Comparison of ENCODE assay signal across 16 cellular contexts in genomic region chr12:123734268-123734667, GRCh38. TPM values are rescaled to one million over a fixed set of nuclear protein-coding genes. Genes with fewer than 3 reads are reported as not detected.
DNase-seq lines count a peak whose midpoint lies in the region; ATAC-seq and TF ChIP-seq lines count a peak whose summit lies in the region.
"Had no signal": no experiment of that assay in that cellular context is flagged by ENCODE, and none has a peak within 500 bp of the region (broad histone marks: within the 10 kb centered on the region; RNA-seq: fewer than 3 reads in every experiment).

No MANE protein-coding gene starts in this region.

- POLR2A ChIA-PET in T-cell (lab: Charles Lee), result no interaction called here

- no peaks in the 10 kb centered on the region for H3K27me3 Mint-ChIP-seq in activated T-cell treated with anti-CD3 and anti-CD28 coated beads, Interleukin-2, amount 50 U/mL, for 24 hours
- H3K27me3 Mint-ChIP-seq in activated T-cell treated with anti-CD3 and anti-CD28 coated beads, Interleukin-2, amount 50 U/mL, for 4 hours (ENCODE audit: low read depth), result no peaks in the 10 kb centered on the region
- no peaks in the 10 kb centered on the region for H3K27me3 Mint-ChIP-seq in activated T-helper 2 cell treated with anti-CD3 and anti-CD28 coated beads, Interferon-gamma antibody, Interleukin-2, Interleukin-4, amounts not matched to agents 10 μg/mL and 5 μg/mL and 100 μg/mL, durations not matched to agents 14 hours and 24 hours and 36 hours (ENCODE audit: low read depth)
- H3K27me3 Mint-ChIP-seq in T-cell (no peaks in the 10 kb centered on the region), CD14-positive monocyte (ENCODE audit: low read depth in 3 of 3) (no peaks in the 10 kb centered on the region)

- CTCF ChIA-PET in T-cell (lab: Charles Lee), result interaction anchor here in 1 of 2 donors (0.7 kb wide), 1 partner anchor 31 kb away, joined by 3 read pairs; no protein-coding TSS in a partner anchor

- DNase-seq in activated T-cell treated with anti-CD3 and anti-CD28 coated beads, Interleukin-2, amount 50 U/mL, for 24 hours, result no peak
- no peak for DNase-seq in activated T-cell treated with anti-CD3 and anti-CD28 coated beads, Interleukin-2, amount 50 U/mL, for 4 hours
- no peak for DNase-seq in activated T-helper 2 cell treated with anti-CD3 and anti-CD28 coated beads, Interferon-gamma antibody, Interleukin-2, Interleukin-4, amounts not matched to agents 10 μg/mL and 5 μg/mL and 100 μg/mL, durations not matched to agents 14 hours and 24 hours and 36 hours (ENCODE audit: low spot score)
- DNase-seq in mesenteric fat pad (ENCODE audit: low spot score) (peak; percentile 39), NCI-H187 treated with DMSO at 0.1 percent for 48 hours (lab: John Stamatoyannopoulos, UW) (no peak), T-cell (no peak), CD14-positive monocyte (ENCODE audit: low spot score) (no peak)
- DNase-seq: 8988T; Calu3; CD8-positive, alpha-beta T cell; DMS79 treated with DMSO at 0.1 percent for 48 hours; GF-D8; GOT3; H7; HFFc6 had no signal

- peaks cover 95% of the 10 kb centered on the region for H3K36me3 Mint-ChIP-seq in activated T-cell treated with anti-CD3 and anti-CD28 coated beads, Interleukin-2, amount 50 U/mL, for 24 hours (ENCODE audit: low read depth)
- peaks cover 70% of the 10 kb centered on the region for H3K36me3 Mint-ChIP-seq in activated T-cell treated with anti-CD3 and anti-CD28 coated beads, Interleukin-2, amount 50 U/mL, for 4 hours (ENCODE audit: insufficient read depth)
- H3K36me3 Mint-ChIP-seq in activated T-helper 2 cell treated with anti-CD3 and anti-CD28 coated beads, Interferon-gamma antibody, Interleukin-2, Interleukin-4, amounts not matched to agents 10 μg/mL and 5 μg/mL and 100 μg/mL, durations not matched to agents 14 hours and 24 hours and 36 hours (ENCODE audit: low read depth), result peaks cover 87% of the 10 kb centered on the region
- H3K36me3 Mint-ChIP-seq in T-cell (peaks cover 72% of the 10 kb centered on the region), CD14-positive monocyte (peaks cover 75 to 94% of the 10 kb centered on the region in 2 donors)

- no peak overlapping the region for H3K4me3 Mint-ChIP-seq in activated T-cell treated with anti-CD3 and anti-CD28 coated beads, Interleukin-2, amount 50 U/mL, for 24 hours
- H3K4me3 Mint-ChIP-seq in activated T-cell treated with anti-CD3 and anti-CD28 coated beads, Interleukin-2, amount 50 U/mL, for 4 hours, result no peak overlapping the region
- H3K4me3 Mint-ChIP-seq in activated T-helper 2 cell treated with anti-CD3 and anti-CD28 coated beads, Interferon-gamma antibody, Interleukin-2, Interleukin-4, amounts not matched to agents 10 μg/mL and 5 μg/mL and 100 μg/mL, durations not matched to agents 14 hours and 24 hours and 36 hours (ENCODE audit: low read depth), result no peak overlapping the region
- H3K4me3 Mint-ChIP-seq in T-cell, result no peak overlapping the region
- H3K4me3 Mint-ChIP-seq in CD14-positive monocyte, result no peak overlapping the region
- H3K4me3 Mint-ChIP-seq: CD8-positive, alpha-beta T cell; HFFc6 had no signal

- intact Hi-C loops in activated T-helper 2 cell treated with anti-CD3 and anti-CD28 coated beads, Interferon-gamma antibody, Interleukin-2, Interleukin-4, amounts not matched to agents 10 μg/mL and 5 μg/mL and 100 μg/mL, durations not matched to agents 14 hours and 24 hours and 36 hours (cut with micrococcal nuclease), result no loop called here
- intact Hi-C loops in CD14-positive monocyte (cut with micrococcal nuclease), result no loop called here

- no peak for TF ChIP-seq CTCF in CD14-positive monocyte (IDR thresholded peaks at IDR 0.05)

- H3K4me1 Mint-ChIP-seq in activated T-cell treated with anti-CD3 and anti-CD28 coated beads, Interleukin-2, amount 50 U/mL, for 24 hours (ENCODE audit: low read depth), result peaks cover 47% of the 10 kb centered on the region
- peaks cover 10% of the 10 kb centered on the region for H3K4me1 Mint-ChIP-seq in activated T-cell treated with anti-CD3 and anti-CD28 coated beads, Interleukin-2, amount 50 U/mL, for 4 hours (ENCODE audit: low read depth)
- peaks cover 17% of the 10 kb centered on the region for H3K4me1 Mint-ChIP-seq in activated T-helper 2 cell treated with anti-CD3 and anti-CD28 coated beads, Interferon-gamma antibody, Interleukin-2, Interleukin-4, amounts not matched to agents 10 μg/mL and 5 μg/mL and 100 μg/mL, durations not matched to agents 14 hours and 24 hours and 36 hours (ENCODE audit: low read depth)
- H3K4me1 Mint-ChIP-seq in T-cell (peaks cover 0 to 2% (median 0%) of the 10 kb centered on the region in 3 donors), CD14-positive monocyte (peaks cover 12% of the 10 kb centered on the region)

- ATAC-seq in activated T-cell treated with anti-CD3 and anti-CD28 coated beads, Interleukin-2, amount 50 U/mL, for 4 hours, result no peak
- ATAC-seq in T-cell (replicated peaks in 1 of 4), result no peak
- ATAC-seq: CD8-positive, alpha-beta T cell; HCT116 had no signal

- no peaks in the 10 kb centered on the region for H3K9me3 Mint-ChIP-seq in activated T-cell treated with anti-CD3 and anti-CD28 coated beads, Interleukin-2, amount 50 U/mL, for 24 hours
- H3K9me3 Mint-ChIP-seq in activated T-cell treated with anti-CD3 and anti-CD28 coated beads, Interleukin-2, amount 50 U/mL, for 4 hours, result no peaks in the 10 kb centered on the region
- no peaks in the 10 kb centered on the region for H3K9me3 Mint-ChIP-seq in activated T-helper 2 cell treated with anti-CD3 and anti-CD28 coated beads, Interferon-gamma antibody, Interleukin-2, Interleukin-4, amounts not matched to agents 10 μg/mL and 5 μg/mL and 100 μg/mL, durations not matched to agents 14 hours and 24 hours and 36 hours
- H3K9me3 Mint-ChIP-seq in T-cell (no peaks in the 10 kb centered on the region), CD14-positive monocyte (peaks cover 0 to 3% (median 0%) of the 10 kb centered on the region in 7 donors)
- H3K9me3 Mint-ChIP-seq: CD8-positive, alpha-beta T cell; HFFc6 had no signal

- H3K27ac Mint-ChIP-seq in activated T-cell treated with anti-CD3 and anti-CD28 coated beads, Interleukin-2, amount 50 U/mL, for 24 hours, result peak overlapping the region; percentile 68
- H3K27ac Mint-ChIP-seq in activated T-helper 2 cell treated with anti-CD3 and anti-CD28 coated beads, Interferon-gamma antibody, Interleukin-2, Interleukin-4, amounts not matched to agents 10 μg/mL and 5 μg/mL and 100 μg/mL, durations not matched to agents 14 hours and 24 hours and 36 hours, result peak overlapping the region; percentile 58
- H3K27ac Mint-ChIP-seq in T-cell (no peak overlapping the region), CD14-positive monocyte (no peak overlapping the region)
- H3K27ac Mint-ChIP-seq: CD8-positive, alpha-beta T cell; HFFc6 had no signal

RNA-seq across cellular contexts. Expression of gene ATP6V0A2, which starts 22.1 kb away (rescaled TPM):
- total RNA-seq in activated T-cell treated with anti-CD3 and anti-CD28 coated beads, Interleukin-2, amount 50 U/mL, for 4 hours, result 100 to 1,000 TPM in 2 of 3 donors, 10 to 100 TPM in 1; 95.5 to 130 (median 114) TPM
- 115 and 122 TPM in 2 replicates for total RNA-seq in activated T-helper 2 cell treated with anti-CD3 and anti-CD28 coated beads, Interferon-gamma antibody, Interleukin-2, Interleukin-4, amounts not matched to agents 10 μg/mL and 5 μg/mL and 100 μg/mL, durations not matched to agents 14 hours and 24 hours and 36 hours
- total RNA-seq in mesenteric fat pad (33.3 TPM), T-cell (10 to 100 TPM; 34.9 to 47.2 (median 46.3) TPM)
- polyA plus RNA-seq in CD14-positive monocyte, result 10 to 100 TPM; 11.5 to 14.4 TPM

RNA-seq across cellular contexts. Expression of gene DNAH10, which starts 27.8 kb away (rescaled TPM):
- total RNA-seq in activated T-cell treated with anti-CD3 and anti-CD28 coated beads, Interleukin-2, amount 50 U/mL, for 4 hours, result under 1 TPM; 0.14 to 0.24 (median 0.20) TPM
- 0.25 and 0.41 TPM in 2 replicates for total RNA-seq in activated T-helper 2 cell treated with anti-CD3 and anti-CD28 coated beads, Interferon-gamma antibody, Interleukin-2, Interleukin-4, amounts not matched to agents 10 μg/mL and 5 μg/mL and 100 μg/mL, durations not matched to agents 14 hours and 24 hours and 36 hours
- total RNA-seq in mesenteric fat pad, result 0.51 TPM
- total RNA-seq in T-cell, result under 1 TPM; 0.08 to 0.32 (median 0.19) TPM
- not detected for polyA plus RNA-seq in CD14-positive monocyte

Comparison
In these comparisons a context has a peak if more than half of its experiments do, and no peak if none do; other contexts are left out.
1. H3K27ac Mint-ChIP-seq: peak in activated T-cell treated with anti-CD3 and anti-CD28 coated beads, Interleukin-2, amount 50 U/mL, for 24 hours (single experiment) and activated T-helper 2 cell treated with anti-CD3 and anti-CD28 coated beads, Interferon-gamma antibody, Interleukin-2, Interleukin-4, amounts not matched to agents 10 μg/mL and 5 μg/mL and 100 μg/mL, durations not matched to agents 14 hours and 24 hours and 36 hours (single experiment); none in T-cell (0 of 2) and CD14-positive monocyte (0 of 7).